Comparison of ENCODE assay signal across 8 cellular contexts in the genomic region with DNA sequence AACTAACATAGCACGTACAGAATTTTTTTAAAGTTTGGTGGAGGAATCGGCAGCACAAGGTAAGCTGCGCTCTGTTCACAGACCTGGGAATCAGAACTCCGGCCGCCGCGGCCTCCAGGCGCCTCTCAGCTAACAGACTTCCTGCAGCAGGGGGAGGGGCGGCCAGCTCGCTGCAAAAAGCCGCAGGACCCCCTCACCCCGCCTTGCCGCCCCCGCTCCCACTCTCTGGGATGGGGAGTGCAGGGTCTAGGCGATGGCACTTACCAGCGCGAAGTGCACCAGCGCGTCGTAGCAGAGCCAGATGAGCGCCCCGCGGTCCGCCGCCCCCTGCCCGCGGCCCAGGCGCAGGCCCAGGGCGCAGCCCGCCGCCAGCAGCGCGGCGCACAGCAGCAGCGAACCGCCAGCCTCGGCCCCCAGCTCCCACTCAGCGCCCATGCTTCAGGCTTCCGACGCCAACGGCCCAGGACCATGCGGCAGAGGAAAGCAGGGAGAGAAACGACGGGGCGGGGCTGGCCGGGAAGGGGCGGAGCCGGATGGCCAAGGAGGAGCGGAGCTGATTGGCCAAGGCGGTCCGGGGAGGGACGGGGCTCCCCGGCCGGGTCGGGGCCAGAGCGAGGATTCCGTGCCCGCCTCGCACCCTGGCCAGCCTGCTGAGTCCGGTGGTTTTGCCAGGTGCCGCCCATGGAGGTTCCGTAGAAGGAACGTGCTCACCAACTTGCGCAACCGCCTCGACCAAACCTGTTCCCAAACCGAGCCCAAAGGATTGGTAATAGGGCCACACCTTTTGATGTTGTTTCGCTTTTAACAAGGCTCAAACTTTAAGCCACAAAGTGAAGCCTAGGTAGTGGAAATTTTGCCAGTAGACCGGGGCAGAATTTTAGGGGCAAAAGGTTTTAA. TPM values are rescaled to one million over a fixed set of nuclear protein-coding genes. Genes with fewer than 3 reads are reported as not detected.
DNase-seq lines count a peak whose midpoint lies in the region; ATAC-seq and TF ChIP-seq lines count a peak whose summit lies in the region.

A gene (minus strand): TSS at position 497 of the 897 bp plus-strand sequence. CDS start 62 bp downstream, at position 435.

- H3K9me3 ChIP-seq in muscle layer of colon (ENCODE audit: low read length), result no peaks in the 10 kb centered on the region

- H3K36me3 ChIP-seq in muscle layer of colon (ENCODE audit: insufficient read depth, low read length), result no peaks in the 10 kb centered on the region

- peak within 1 kb of the TSS; percentile 71 to 90 for H3K4me3 ChIP-seq in muscle layer of colon (ENCODE audit: low read depth in 1 of 2, low read length in 2 of 2)

- H3K27ac ChIP-seq in muscle layer of colon (ENCODE audit: low read depth, low read length), result peak within 1 kb of the TSS; percentile 72

- peaks cover 4% of the 10 kb centered on the region for H3K4me1 ChIP-seq in muscle layer of colon (ENCODE audit: insufficient read depth, low read length)

- H3K27me3 Mint-ChIP-seq in activated T-cell treated with anti-CD3 and anti-CD28 coated beads, Interleukin-2, amount 50 U/mL, for 24 hours, result no peaks in the 10 kb centered on the region

- peak within 1 kb of the TSS; percentile 88 for H3K27ac Mint-ChIP-seq in activated T-cell treated with anti-CD3 and anti-CD28 coated beads, Interleukin-2, amount 50 U/mL, for 24 hours

- no peaks in the 10 kb centered on the region for H3K27me3 ChIP-seq in muscle layer of colon (ENCODE audit: control insufficient read depth in 1 of 2, insufficient read depth in 2 of 2, low read length in 2 of 2)

- peaks cover 46% of the 10 kb centered on the region for H3K4me1 Mint-ChIP-seq in activated T-cell treated with anti-CD3 and anti-CD28 coated beads, Interleukin-2, amount 50 U/mL, for 24 hours (ENCODE audit: low read depth)

- peak within 1 kb of the TSS; percentile 51 for H3K9ac ChIP-seq in muscle layer of colon (ENCODE audit: low read length)

- H3K4me3 Mint-ChIP-seq in activated T-cell treated with anti-CD3 and anti-CD28 coated beads, Interleukin-2, amount 50 U/mL, for 24 hours, result peak within 1 kb of the TSS; percentile 90

- DNase-seq in DMS153 (lab: John Stamatoyannopoulos, UW), result peak; percentile 76
- DNase-seq in HuH-7.5 (ENCODE audit: low spot score), result peak; percentile 85
- peak; percentile 95 for DNase-seq in activated T-cell treated with anti-CD3 and anti-CD28 coated beads, Interleukin-2, amount 50 U/mL, for 24 hours
- DNase-seq in stimulated activated CD8-positive, alpha-beta memory T cell treated with anti-CD3 and anti-CD28 coated beads, Interleukin-7, amount 100 ng/mL, for 1 hour (ENCODE audit: low read depth in 2 of 2), result peak; percentile 69 to 79

- peaks cover 34% of the 10 kb centered on the region for H3K36me3 Mint-ChIP-seq in activated T-cell treated with anti-CD3 and anti-CD28 coated beads, Interleukin-2, amount 50 U/mL, for 24 hours (ENCODE audit: low read depth)

- H3K9me3 Mint-ChIP-seq in activated T-cell treated with anti-CD3 and anti-CD28 coated beads, Interleukin-2, amount 50 U/mL, for 24 hours, result no peaks in the 10 kb centered on the region

- peak; percentile 96 for ATAC-seq in GM21526 (IDR thresholded peaks at IDR 0.05; ENCODE audit: low FRiP score, unreplicated experiment)
- peak; percentile 99 for ATAC-seq in esophagus mucosa

TF ChIP-seq in PFSK-1, 5 proteins besides CTCF, POLR2A, EP300 and RAD21:
- peak; percentile 27 for TF ChIP-seq FOXP2 (optimal IDR thresholded peaks at IDR 0.05; ENCODE audit: borderline replicate concordance, extremely low read depth, extremely low read length, insufficient read depth)
- TF ChIP-seq POLR2AphosphoS5 (IDR thresholded peaks at IDR 0.05; ENCODE audit: low read depth, low read length), result peak; percentile 78
- no peak for TF ChIP-seq TAF1 (IDR thresholded peaks at IDR 0.05; ENCODE audit: borderline replicate concordance, insufficient read depth, low read length)
- TF ChIP-seq SIN3A (IDR thresholded peaks at IDR 0.05; ENCODE audit: borderline replicate concordance, insufficient read depth, low read length), result no peak
- TF ChIP-seq, protein P1, sequence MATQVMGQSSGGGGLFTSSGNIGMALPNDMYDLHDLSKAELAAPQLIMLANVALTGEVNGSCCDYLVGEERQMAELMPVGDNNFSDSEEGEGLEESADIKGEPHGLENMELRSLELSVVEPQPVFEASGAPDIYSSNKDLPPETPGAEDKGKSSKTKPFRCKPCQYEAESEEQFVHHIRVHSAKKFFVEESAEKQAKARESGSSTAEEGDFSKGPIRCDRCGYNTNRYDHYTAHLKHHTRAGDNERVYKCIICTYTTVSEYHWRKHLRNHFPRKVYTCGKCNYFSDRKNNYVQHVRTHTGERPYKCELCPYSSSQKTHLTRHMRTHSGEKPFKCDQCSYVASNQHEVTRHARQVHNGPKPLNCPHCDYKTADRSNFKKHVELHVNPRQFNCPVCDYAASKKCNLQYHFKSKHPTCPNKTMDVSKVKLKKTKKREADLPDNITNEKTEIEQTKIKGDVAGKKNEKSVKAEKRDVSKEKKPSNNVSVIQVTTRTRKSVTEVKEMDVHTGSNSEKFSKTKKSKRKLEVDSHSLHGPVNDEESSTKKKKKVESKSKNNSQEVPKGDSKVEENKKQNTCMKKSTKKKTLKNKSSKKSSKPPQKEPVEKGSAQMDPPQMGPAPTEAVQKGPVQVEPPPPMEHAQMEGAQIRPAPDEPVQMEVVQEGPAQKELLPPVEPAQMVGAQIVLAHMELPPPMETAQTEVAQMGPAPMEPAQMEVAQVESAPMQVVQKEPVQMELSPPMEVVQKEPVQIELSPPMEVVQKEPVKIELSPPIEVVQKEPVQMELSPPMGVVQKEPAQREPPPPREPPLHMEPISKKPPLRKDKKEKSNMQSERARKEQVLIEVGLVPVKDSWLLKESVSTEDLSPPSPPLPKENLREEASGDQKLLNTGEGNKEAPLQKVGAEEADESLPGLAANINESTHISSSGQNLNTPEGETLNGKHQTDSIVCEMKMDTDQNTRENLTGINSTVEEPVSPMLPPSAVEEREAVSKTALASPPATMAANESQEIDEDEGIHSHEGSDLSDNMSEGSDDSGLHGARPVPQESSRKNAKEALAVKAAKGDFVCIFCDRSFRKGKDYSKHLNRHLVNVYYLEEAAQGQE (IDR thresholded peaks at IDR 0.05; ENCODE audit: insufficient read depth in 1 of 2, low read depth in 2 of 2, low read length in 2 of 2), result no peak; a peak in 1 of 4 replicates

RNA-seq across cellular contexts. Expression of the gene that starts here (rescaled TPM):
- polyA plus RNA-seq in PFSK-1 (2012; ENCODE audit: insufficient read length, low read depth), result 27.7 TPM
- 81.5 TPM for total RNA-seq in esophagus mucosa

Comparison
In these comparisons a context has a peak if more than half of its experiments do, and no peak if none do; other contexts are left out.
1. Peak in every context shown above with its lines: DNase-seq, ATAC-seq, H3K4me3 ChIP-seq and H3K27ac ChIP-seq.